ENCODE assay signal across 15 cellular contexts in genomic region chr6:107711953-107712522, GRCh38.
DNase-seq lines count a peak whose midpoint lies in the region; ATAC-seq, FAIRE-seq and TF ChIP-seq lines count a peak whose summit lies in the region.
"Had no signal": no experiment of that assay in that cellular context is flagged by ENCODE, and none has a peak within 500 bp of the region (broad histone marks: within the 10 kb centered on the region; RNA-seq: fewer than 3 reads in every experiment).

No MANE protein-coding gene starts in this region.

- no peak overlapping the region for H3K14ac ChIP-seq in neuronal stem cell (ENCODE audit: low read length)

- H3K4ac ChIP-seq in neuronal stem cell (ENCODE audit: low read length): no peak overlapping the region

- no peaks in the 10 kb centered on the region for H3K4me1 ChIP-seq in astrocyte (ENCODE audit: insufficient read depth, low read length)
- peaks cover 6 to 12% of the 10 kb centered on the region in 2 donors for H3K4me1 ChIP-seq in neuronal stem cell (ENCODE audit: control insufficient read depth in 2 of 2, insufficient read depth in 1 of 2, low read depth in 1 of 2, low read length in 2 of 2)
- no peaks in the 10 kb centered on the region for H3K4me1 ChIP-seq in aorta (ENCODE audit: control insufficient read depth in 1 of 2, insufficient read depth in 2 of 2, low read length in 2 of 2)
- H3K4me1 ChIP-seq: A549 had no signal

- FAIRE-seq in astrocyte (lab: Jason Lieb, UNC): no peak
- FAIRE-seq: A549, frontal cortex, H1, kidney, urothelium cell line had no signal

- DNase-seq in T-helper 2 cell treated with Interferon-gamma antibody and Interleukin-4, amounts not matched to agents 5 μg/mL and 100 μg/mL, for 36 hours (ENCODE audit: low spot score): no peak
- no peak for DNase-seq in T-helper 2 cell
- no peak for DNase-seq in HFF-Myc (ENCODE audit: extremely low read depth, low read depth)
- DNase-seq in astrocyte (ENCODE audit: low read depth): no peak
- no peak for DNase-seq in neuronal stem cell (ENCODE audit: low spot score)
- DNase-seq in DMS53 (lab: John Stamatoyannopoulos, UW): no peak
- no peak for DNase-seq in aorta
- DNase-seq: DMS153, kidney, naive B cell had no signal

- H2BK120ac ChIP-seq in neuronal stem cell (ENCODE audit: low read depth, low read length): no peak overlapping the region

- WGBS in neuronal stem cell (ENCODE audit: extremely low coverage in 2 of 2, insufficient read length in 2 of 2, insufficient replicate concordance in 1 of 2), 2 donors: no CpG with 5 or more reads among the region's 6 CpGs
- WGBS in aorta, 2 donors: 43 to 46% methylated on average over 6 of the region's 6 CpGs

- TF ChIP-seq CTCF in HFF-Myc (IDR thresholded peaks at IDR 0.05; ENCODE audit: low read depth, low read length, missing control alignments) (no peak), astrocyte (IDR thresholded peaks at IDR 0.05; ENCODE audit: insufficient read depth, low read depth, low read length) (no peak)

- peaks cover 45% of the 10 kb centered on the region for H3K4me1 Mint-ChIP-seq in T-helper 2 cell treated with Interferon-gamma antibody and Interleukin-4, amounts not matched to agents 5 μg/mL and 100 μg/mL, for 36 hours (ENCODE audit: low read depth)
- H3K4me1 Mint-ChIP-seq in astrocyte (ENCODE audit: low read depth, unreplicated experiment): peaks cover 18% of the 10 kb centered on the region

- H2AFZ ChIP-seq in astrocyte (ENCODE audit: low read depth, low read length) (no peak overlapping the region), neuronal stem cell (ENCODE audit: low read length) (peak overlapping the region; percentile 81)

- H3K4me2 ChIP-seq in astrocyte (ENCODE audit: low read length): no peak overlapping the region
- H3K4me2 ChIP-seq in neuronal stem cell (ENCODE audit: insufficient read depth, low read length, poor library complexity, severe bottlenecking): no peak overlapping the region
- H3K4me2 ChIP-seq: A549 had no signal

- H3K27me3 ChIP-seq in astrocyte (ENCODE audit: insufficient read depth, low read length) (peaks cover 3% of the 10 kb centered on the region), neuronal stem cell (ENCODE audit: control insufficient read depth in 3 of 3, insufficient read depth in 3 of 3, low read depth in 1 of 3, low read length in 3 of 3) (peaks cover 0 to 5% (median 0%) of the 10 kb centered on the region in 3 experiments), aorta (ENCODE audit: control insufficient read depth in 1 of 2, insufficient read depth in 2 of 2, low read length in 1 of 2) (no peaks in the 10 kb centered on the region)

- H4K20me1 ChIP-seq in astrocyte (ENCODE audit: insufficient read depth, low read length): no peaks in the 10 kb centered on the region

- no peak overlapping the region for H2BK5ac ChIP-seq in neuronal stem cell (ENCODE audit: low read length)

- no peak overlapping the region for H2BK12ac ChIP-seq in neuronal stem cell (ENCODE audit: low read length)

- no peak overlapping the region for H4K91ac ChIP-seq in neuronal stem cell (ENCODE audit: low read depth, low read length, poor library complexity)

- ATAC-seq in aorta (ENCODE audit: low FRiP score) (no peak), GM19035 (IDR thresholded peaks at IDR 0.05; ENCODE audit: unreplicated experiment) (no peak)
- ATAC-seq: A549 had no signal

- no peak overlapping the region for H4K8ac ChIP-seq in neuronal stem cell (ENCODE audit: low read depth, low read length)

- H3K4me3 ChIP-seq in HFF-Myc (replicated peaks; ENCODE audit: low read depth, low read length) (peak overlapping the region; percentile 12; the same call in 1 of the 2 replicates), astrocyte (ENCODE audit: insufficient read depth, low read depth, low read length) (no peak overlapping the region), neuronal stem cell (ENCODE audit: low read length in 2 of 2) (no peak overlapping the region), aorta (ENCODE audit: low read length in 2 of 2) (no peak overlapping the region)
- H3K4me3 ChIP-seq: A549 had no signal

- intact Hi-C loops in aorta (cut with DNase I): no loop called here

- H2BK15ac ChIP-seq in neuronal stem cell (ENCODE audit: low read length): no peak overlapping the region

- H3K27ac Mint-ChIP-seq in T-helper 2 cell treated with Interferon-gamma antibody and Interleukin-4, amounts not matched to agents 5 μg/mL and 100 μg/mL, for 36 hours: no peak overlapping the region
- H3K27ac Mint-ChIP-seq in astrocyte (ENCODE audit: unreplicated experiment): peak overlapping the region; percentile 80

- H3K27ac ChIP-seq in astrocyte (ENCODE audit: low read depth, low read length) (no peak overlapping the region), neuronal stem cell (replicated peaks; ENCODE audit: low read length) (no peak overlapping the region), aorta (ENCODE audit: low read depth in 1 of 2, low read length in 2 of 2) (no peak overlapping the region)
- H3K27ac ChIP-seq: A549 had no signal

- peaks cover 4% of the 10 kb centered on the region for H3K9me3 Mint-ChIP-seq in T-helper 2 cell treated with Interferon-gamma antibody and Interleukin-4, amounts not matched to agents 5 μg/mL and 100 μg/mL, for 36 hours
- H3K9me3 Mint-ChIP-seq in astrocyte (ENCODE audit: unreplicated experiment): no peaks in the 10 kb centered on the region

- H3K4me3 Mint-ChIP-seq in T-helper 2 cell treated with Interferon-gamma antibody and Interleukin-4, amounts not matched to agents 5 μg/mL and 100 μg/mL, for 36 hours: peak overlapping the region; percentile 67
- H3K4me3 Mint-ChIP-seq in astrocyte (ENCODE audit: unreplicated experiment): no peak overlapping the region

- H3K18ac ChIP-seq in neuronal stem cell (ENCODE audit: low read length): no peak overlapping the region

- no peak overlapping the region for H3K9ac ChIP-seq in astrocyte (ENCODE audit: low read length)
- no peak overlapping the region for H3K9ac ChIP-seq in neuronal stem cell (ENCODE audit: low read depth, low read length, poor library complexity)

- no peak overlapping the region for H3K23ac ChIP-seq in neuronal stem cell (ENCODE audit: low read depth, low read length, poor library complexity)

- H3K79me2 ChIP-seq in astrocyte (ENCODE audit: insufficient read depth, low read length): no peaks in the 10 kb centered on the region

- no peak overlapping the region for H2AK5ac ChIP-seq in neuronal stem cell (ENCODE audit: low read depth, low read length)

- H3K27me3 Mint-ChIP-seq in T-helper 2 cell treated with Interferon-gamma antibody and Interleukin-4, amounts not matched to agents 5 μg/mL and 100 μg/mL, for 36 hours (ENCODE audit: low read depth): peaks cover 12% of the 10 kb centered on the region
- H3K27me3 Mint-ChIP-seq in astrocyte (ENCODE audit: low read depth, unreplicated experiment): peaks cover 16% of the 10 kb centered on the region
- H3K27me3 Mint-ChIP-seq: naive B cell had no signal

- H3K36me3 ChIP-seq in astrocyte (ENCODE audit: insufficient read depth, low read length) (no peaks in the 10 kb centered on the region), neuronal stem cell (replicated peaks in 1 of 2; ENCODE audit: control insufficient read depth in 2 of 2, insufficient read depth in 2 of 2, low read length in 2 of 2) (no peaks in the 10 kb centered on the region), aorta (ENCODE audit: control insufficient read depth in 1 of 2, insufficient read depth in 2 of 2, low read length in 1 of 2) (no peaks in the 10 kb centered on the region)

- peaks cover 5% of the 10 kb centered on the region for H3K36me3 Mint-ChIP-seq in T-helper 2 cell treated with Interferon-gamma antibody and Interleukin-4, amounts not matched to agents 5 μg/mL and 100 μg/mL, for 36 hours (ENCODE audit: low read depth)
- H3K36me3 Mint-ChIP-seq in astrocyte (ENCODE audit: low read depth, unreplicated experiment): no peaks in the 10 kb centered on the region

- H3K9me3 ChIP-seq in astrocyte (ENCODE audit: insufficient read depth, low read depth, low read length) (no peaks in the 10 kb centered on the region), neuronal stem cell (replicated peaks in 1 of 2; ENCODE audit: control insufficient read depth in 2 of 2, insufficient read depth in 1 of 2, low read depth in 1 of 2, low read length in 2 of 2) (peaks cover 0 to 2% of the 10 kb centered on the region in 2 donors), aorta (ENCODE audit: control insufficient read depth, low read length) (no peaks in the 10 kb centered on the region)
- H3K9me3 ChIP-seq: A549 had no signal

- no peaks in the 10 kb centered on the region for H3K79me1 ChIP-seq in neuronal stem cell (ENCODE audit: low read depth, low read length)
